In the genomic region with DNA sequence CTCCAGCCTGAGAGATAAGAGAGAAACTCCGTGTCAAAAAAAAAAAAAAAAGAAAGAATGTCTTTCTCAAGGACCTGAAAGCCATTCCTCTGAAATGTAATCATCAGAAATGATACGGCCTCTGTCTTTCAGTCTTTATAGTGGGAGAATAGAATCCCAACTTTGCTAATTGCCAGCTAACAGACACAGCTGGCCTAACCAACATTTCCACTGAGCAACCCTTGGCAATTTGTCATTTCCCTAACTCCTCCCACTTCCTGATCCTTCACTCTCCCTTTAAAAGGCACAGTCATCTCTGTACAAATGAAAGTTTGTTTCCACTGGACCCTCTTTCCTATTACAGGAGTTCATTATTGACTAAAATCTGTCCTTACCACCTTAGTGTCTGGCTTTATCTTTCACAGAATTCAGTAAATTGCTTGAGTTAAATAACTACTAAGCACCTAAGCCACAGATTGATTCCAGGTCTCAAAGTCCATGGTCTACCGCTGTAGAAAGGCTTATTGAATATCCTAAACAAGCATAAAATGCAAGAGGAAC, we compare ENCODE assay signal across 10 cellular contexts. TPM values are rescaled to one million over a fixed set of nuclear protein-coding genes. Genes with fewer than 3 reads are reported as not detected.
DNase-seq lines count a peak whose midpoint lies in the region; ATAC-seq and TF ChIP-seq lines count a peak whose summit lies in the region.
"Had no signal": no experiment of that assay in that cellular context is flagged by ENCODE, and none has a peak within 500 bp of the region (broad histone marks: within the 10 kb centered on the region; RNA-seq: fewer than 3 reads in every experiment).

No MANE protein-coding gene starts in this region.

- TF ChIP-seq EP300 in SK-N-SH (IDR thresholded peaks at IDR 0.05; ENCODE audit: borderline replicate concordance in 1 of 2, low read depth in 1 of 2, low read length in 1 of 2), result no peak

- no peaks in the 10 kb centered on the region for H3F3A ChIP-seq in SK-N-SH (replicated peaks; ENCODE audit: insufficient read depth)

- intact Hi-C loops in mammary epithelial cell (cut with micrococcal nuclease) (no loop called here), heart right ventricle (cut with DNase I) (no loop called here)

- H4K20me1 ChIP-seq in SK-N-SH (ENCODE audit: insufficient read depth), result no peaks in the 10 kb centered on the region
- H4K20me1 ChIP-seq in mammary epithelial cell (ENCODE audit: insufficient read depth, low read length), result no peaks in the 10 kb centered on the region

- H3K9me3 ChIP-seq in SK-N-SH (no peaks in the 10 kb centered on the region), mammary epithelial cell (replicated peaks; ENCODE audit: insufficient read depth, low read length) (peaks cover 9% of the 10 kb centered on the region), heart right ventricle (peaks cover 0 to 20% (median 0%) of the 10 kb centered on the region in 11 donors)

- H3K4me3 ChIP-seq in SK-N-SH (ENCODE audit: low read depth in 2 of 2, low read length in 1 of 2), result no peak overlapping the region
- H3K4me3 ChIP-seq in mammary epithelial cell (replicated peaks in 1 of 3; ENCODE audit: insufficient read depth in 1 of 3, low read depth in 2 of 3, low read length in 3 of 3), result no peak overlapping the region
- no peak overlapping the region for H3K4me3 ChIP-seq in heart right ventricle
- H3K4me3 ChIP-seq: spleen had no signal

- no peak overlapping the region for H3K4me3 Mint-ChIP-seq in osteocyte (ENCODE audit: unreplicated experiment)

- DNase-seq in SK-N-SH (no peak), NCI-H69 (lab: John Stamatoyannopoulos, UW) (peak; percentile 54), mammary epithelial cell (peak; percentile 52), osteocyte (ENCODE audit: extremely low spot score, unreplicated experiment) (peak; percentile 4), heart right ventricle (no peak)
- no peak for DNase-seq in effector CD8-positive, alpha-beta T cell (lab: John Stamatoyannopoulos, UW)
- DNase-seq: activated effector memory CD4-positive, alpha-beta T cell treated with Interleukin-2 at 50 U/mL for 16 hours; spleen had no signal

- TF ChIP-seq RAD21 in SK-N-SH (IDR thresholded peaks at IDR 0.05; ENCODE audit: low read length), result no peak

- no peaks in the 10 kb centered on the region for H3K36me3 Mint-ChIP-seq in osteocyte (ENCODE audit: unreplicated experiment)

- H3K79me2 ChIP-seq in SK-N-SH (ENCODE audit: insufficient read depth) (peaks cover 4% of the 10 kb centered on the region; the same call in 1 of the 2 replicates), mammary epithelial cell (ENCODE audit: insufficient read depth, low read length) (peaks cover 8% of the 10 kb centered on the region)

- no peaks in the 10 kb centered on the region for H3K9me2 ChIP-seq in SK-N-SH

- CTCF ChIA-PET in SK-N-SH (lab: Yijun Ruan, JAX), result interaction anchor here (0.6 kb wide), 1 partner anchor 155 kb away, joined by 4 read pairs; no protein-coding TSS in a partner anchor
- CTCF ChIA-PET in mammary epithelial cell (lab: Charles Lee; ENCODE audit: low non-redundant PET), result no interaction called here

- H3K36me3 ChIP-seq in SK-N-SH (replicated peaks in 1 of 2; ENCODE audit: control insufficient read depth in 1 of 2, insufficient read depth in 2 of 2, low read length in 1 of 2) (no peaks in the 10 kb centered on the region), mammary epithelial cell (ENCODE audit: insufficient read depth, low read length) (no peaks in the 10 kb centered on the region), heart right ventricle (no peaks in the 10 kb centered on the region)
- H3K36me3 ChIP-seq: spleen had no signal

- H3K9me3 Mint-ChIP-seq in osteocyte (ENCODE audit: unreplicated experiment), result no peaks in the 10 kb centered on the region

- no peak for TF ChIP-seq CTCF in SK-N-SH (IDR thresholded peaks at IDR 0.05)
- no peak for TF ChIP-seq CTCF in mammary epithelial cell (conservative IDR thresholded peaks at IDR 0.05 in 1 of 2, IDR thresholded peaks at IDR 0.05 in 1 of 2; ENCODE audit: extremely low read depth in 1 of 2, insufficient read depth in 1 of 2, low read depth in 1 of 2, low read length in 2 of 2)
- TF ChIP-seq CTCF in osteocyte (IDR thresholded peaks at IDR 0.05), result no peak
- TF ChIP-seq CTCF in heart right ventricle (IDR thresholded peaks at IDR 0.05), result no peak

- POLR2A ChIA-PET in SK-N-SH (lab: Yijun Ruan, JAX), result no interaction called here

- dilution Hi-C loops in mammary epithelial cell (cut with HindIII; ENCODE audit: low sequenced_read_pairs), result no loop called here

- H3K4me1 ChIP-seq in SK-N-SH (ENCODE audit: control insufficient read depth in 1 of 2, insufficient read depth in 2 of 2, low read depth in 1 of 2, low read length in 1 of 2) (peaks cover 5% of the 10 kb centered on the region in 2 experiments; a peak in 3 of 4 replicates), mammary epithelial cell (ENCODE audit: insufficient read depth, low read length) (peaks cover 17% of the 10 kb centered on the region), heart right ventricle (peaks cover 0 to 22% (median 10%) of the 10 kb centered on the region in 9 donors)

- BruUV-seq in mammary epithelial cell (replicated peaks; lab: Mats Ljungman, UMichigan), result no TSS peak

- H2AFZ ChIP-seq in SK-N-SH (ENCODE audit: low read depth), result peak overlapping the region; percentile 61; the same call in 1 of the 2 replicates
- H2AFZ ChIP-seq in mammary epithelial cell (ENCODE audit: low read depth, low read length), result peak overlapping the region; percentile 73

- H3K27ac Mint-ChIP-seq in osteocyte (ENCODE audit: unreplicated experiment), result no peak overlapping the region

- no peaks in the 10 kb centered on the region for H3K27me3 ChIP-seq in SK-N-SH (ENCODE audit: insufficient read depth)
- H3K27me3 ChIP-seq in mammary epithelial cell (ENCODE audit: insufficient read depth, low read length), result no peaks in the 10 kb centered on the region
- no peaks in the 10 kb centered on the region for H3K27me3 ChIP-seq in heart right ventricle
- H3K27me3 ChIP-seq: spleen had no signal

- no peak overlapping the region for H3K9ac ChIP-seq in SK-N-SH
- H3K9ac ChIP-seq in mammary epithelial cell (ENCODE audit: insufficient read depth, low read length), result no peak overlapping the region

- H3K27ac ChIP-seq in SK-N-SH (ENCODE audit: low read depth in 2 of 2, low read length in 1 of 2), result no peak overlapping the region
- no peak overlapping the region for H3K27ac ChIP-seq in mammary epithelial cell (ENCODE audit: insufficient read depth, low read depth, low read length)
- H3K27ac ChIP-seq in heart right ventricle, result no peak overlapping the region

- in situ Hi-C loops in mammary epithelial cell (cut with MboI; ENCODE audit: low sequenced_read_pairs in 2 of 2), result no loop called here

- WGBS in SK-N-SH (ENCODE audit: low lambda C conversion rate), result 62% methylated on average over 3 of the region's 3 CpGs
- 90% methylated on average over 2 of the region's 3 CpGs for WGBS in mammary epithelial cell (ENCODE audit: low coverage, missing lambda C conversion rate)
- whole genome bisulfite sequencing in heart right ventricle, 2 donors, result 35 to 58% methylated on average over 3 of the region's 3 CpGs

- no peak for ATAC-seq in SK-N-SH treated with all-trans-retinoic acid at 6 μM for 48 hours
- ATAC-seq in GM21360 (IDR thresholded peaks at IDR 0.05; ENCODE audit: unreplicated experiment), result no peak
- ATAC-seq in heart right ventricle, result no peak

- H3K4me2 ChIP-seq in SK-N-SH (no peak overlapping the region), mammary epithelial cell (ENCODE audit: insufficient read depth, low read depth, low read length) (no peak overlapping the region)

- no peaks in the 10 kb centered on the region for H3K27me3 Mint-ChIP-seq in osteocyte (ENCODE audit: unreplicated experiment)

- H3K4me1 Mint-ChIP-seq in osteocyte (ENCODE audit: unreplicated experiment), result peaks cover 12% of the 10 kb centered on the region

TF ChIP-seq in SK-N-SH, 30 proteins besides CTCF, POLR2A, EP300 and RAD21 (continues in another document):
- TF ChIP-seq, protein P1, sequence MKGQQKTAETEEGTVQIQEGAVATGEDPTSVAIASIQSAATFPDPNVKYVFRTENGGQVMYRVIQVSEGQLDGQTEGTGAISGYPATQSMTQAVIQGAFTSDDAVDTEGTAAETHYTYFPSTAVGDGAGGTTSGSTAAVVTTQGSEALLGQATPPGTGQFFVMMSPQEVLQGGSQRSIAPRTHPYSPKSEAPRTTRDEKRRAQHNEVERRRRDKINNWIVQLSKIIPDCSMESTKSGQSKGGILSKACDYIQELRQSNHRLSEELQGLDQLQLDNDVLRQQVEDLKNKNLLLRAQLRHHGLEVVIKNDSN (IDR thresholded peaks at IDR 0.05; ENCODE audit: borderline replicate concordance, low read depth), result no peak

TF ChIP-seq in SK-N-SH treated with all-trans-retinoic acid at 6 μM for 48 hours, 23 proteins besides CTCF, POLR2A, EP300 and RAD21 (continues in another document):
- TF ChIP-seq ARNTL (CRISPR knock-in tag; IDR thresholded peaks at IDR 0.05; ENCODE audit: borderline replicate concordance, low read depth), result no peak
- TF ChIP-seq BACH2 (CRISPR knock-in tag; IDR thresholded peaks at IDR 0.05; ENCODE audit: borderline replicate concordance), result no peak
- no peak for TF ChIP-seq ZNF8 (CRISPR knock-in tag; IDR thresholded peaks at IDR 0.05)
- no peak for TF ChIP-seq ZFP30 (CRISPR knock-in tag; IDR thresholded peaks at IDR 0.05)

RNA-seq across cellular contexts. Expression of gene CBR1, which starts 4.3 kb away (rescaled TPM):
- polyA plus RNA-seq in SK-N-SH (2012; rRNA removed) (125 and 136 TPM in 2 replicates), mammary epithelial cell (267 TPM), heart right ventricle (10 to 100 TPM; 15.7 to 61.2 TPM)
- 104 and 133 TPM in 2 replicates for polyA plus RNA-seq in SK-N-SH (2012; cell fraction: cytosol; rRNA removed)
- 89.5 and 186 TPM in 2 replicates for polyA plus RNA-seq in SK-N-SH (2012; cell fraction: nucleus; rRNA removed)
- total RNA-seq in mammary epithelial cell (100 to 1,000 TPM in 1 of 2 donors, 10 to 100 TPM in 1; 95.0 to 105 TPM), osteocyte (17.2 and 18.0 TPM in 2 replicates), heart right ventricle (10 to 100 TPM in 9 of 10 donors, 1 to 10 TPM in 1; 7.7 to 34.8 (median 17.6) TPM)
- 93.5 TPM for polyA minus RNA-seq in mammary epithelial cell

RNA-seq across cellular contexts. Expression of gene SETD4, which starts 5.2 kb away (rescaled TPM):
- polyA plus RNA-seq in SK-N-SH (2012; rRNA removed) (15.9 and 20.7 TPM in 2 replicates), mammary epithelial cell (9.9 TPM), heart right ventricle (10 to 100 TPM in 1 of 2 donors, 1 to 10 TPM in 1; 6.7 to 10.2 TPM)
- 14.4 and 15.0 TPM in 2 replicates for polyA plus RNA-seq in SK-N-SH (2012; cell fraction: cytosol; rRNA removed)
- 45.7 and 58.8 TPM in 2 replicates for polyA plus RNA-seq in SK-N-SH (2012; cell fraction: nucleus; rRNA removed)
- total RNA-seq in mammary epithelial cell (10 to 100 TPM; 21.3 to 29.5 TPM), osteocyte (16.4 and 16.6 TPM in 2 replicates), heart right ventricle (10 to 100 TPM in 7 of 10 donors, 1 to 10 TPM in 3; 7.8 to 13.1 (median 10.9) TPM)
- polyA minus RNA-seq in mammary epithelial cell, result 21.0 TPM

Comparison
In these comparisons a context has a peak if more than half of its experiments do, and no peak if none do; other contexts are left out.
1. DNase-seq: peak in NCI-H69 (single experiment), mammary epithelial cell (single experiment) and osteocyte (single experiment); none in SK-N-SH (single experiment), effector CD8-positive, alpha-beta T cell (single experiment) and heart right ventricle (0 of 2).